In genomic region chr16:30874244-30874820, GRCh38 we compare ENCODE assay signal across 8 cellular contexts. TPM values are rescaled to one million over a fixed set of nuclear protein-coding genes. Genes with fewer than 3 reads are reported as not detected.
DNase-seq lines count a peak whose midpoint lies in the region; ATAC-seq and TF ChIP-seq lines count a peak whose summit lies in the region.

No MANE protein-coding gene starts in this region.

- H4K20me1 ChIP-seq in HCT116 (ENCODE audit: insufficient read depth), result no peaks in the 10 kb centered on the region
- no peaks in the 10 kb centered on the region for H4K20me1 ChIP-seq in hepatocyte (ENCODE audit: insufficient read depth, poor library complexity, severe bottlenecking)

- H3K27me3 Mint-ChIP-seq in WTC11 (ENCODE audit: low read depth), result peaks cover 40% of the 10 kb centered on the region

- TF ChIP-seq POLR2A in HCT116 (IDR thresholded peaks at IDR 0.05; ENCODE audit: borderline replicate concordance, extremely low read depth, insufficient read depth, insufficient read length) (no peak), spleen (IDR thresholded peaks at IDR 0.05) (no peak)

- H3K9me3 Mint-ChIP-seq in WTC11, result no peaks in the 10 kb centered on the region

- H2AFZ ChIP-seq in HCT116 (ENCODE audit: low read depth, low read length, poor library complexity, severe bottlenecking) (no peak overlapping the region), hepatocyte (peak overlapping the region; percentile 69)

- no TSS peak for BruUV-seq in HCT116 (replicated peaks; lab: Mats Ljungman, UMichigan)

- H3K4me2 ChIP-seq in HCT116 (ENCODE audit: low read length), result peak overlapping the region; percentile 97
- peak overlapping the region; percentile 78 for H3K4me2 ChIP-seq in hepatocyte

- WGBS in hepatocyte (ENCODE audit: low lambda C conversion rate, missing lambda C conversion rate), result 23% methylated on average over 23 of the region's 23 CpGs
- WGBS in spleen, 5 donors, result 20 to 38% (median 27%) methylated on average over 23 of the region's 23 CpGs

- TF ChIP-seq CTCF in HCT116 (IDR thresholded peaks at IDR 0.05 in 2 of 3, conservative IDR thresholded peaks at IDR 0.05 in 1 of 3; ENCODE audit: borderline replicate concordance in 1 of 3, insufficient read depth in 1 of 3, low read depth in 2 of 3, low read length in 2 of 3) (no peak), WTC11 (IDR thresholded peaks at IDR 0.05) (no peak), hepatocyte (IDR thresholded peaks at IDR 0.05; ENCODE audit: poor library complexity) (no peak), spleen (IDR thresholded peaks at IDR 0.05 in 8 of 11, conservative IDR thresholded peaks at IDR 0.05 in 3 of 11) (no peak)

- peak overlapping the region; percentile 96 for H3K4me3 Mint-ChIP-seq in WTC11

- H3K4me1 ChIP-seq in HCT116 (ENCODE audit: control insufficient read depth in 1 of 2, insufficient read depth in 2 of 2, low read length in 2 of 2) (peaks cover 0 to 26% of the 10 kb centered on the region in 2 experiments; a peak in 3 of 4 replicates), hepatocyte (ENCODE audit: insufficient read depth) (peaks cover 14% of the 10 kb centered on the region), spleen (peaks cover 14 to 63% (median 35%) of the 10 kb centered on the region in 6 donors)

- no peaks in the 10 kb centered on the region for H3K9me3 ChIP-seq in HCT116 (ENCODE audit: control insufficient read depth in 1 of 2, insufficient read depth in 1 of 2, low read depth in 1 of 2, low read length in 2 of 2)
- no peaks in the 10 kb centered on the region for H3K9me3 ChIP-seq in hepatocyte (ENCODE audit: low read depth)
- no peaks in the 10 kb centered on the region for H3K9me3 ChIP-seq in spleen

- H3K27ac ChIP-seq in HCT116 (ENCODE audit: low read depth, low read length), result peak overlapping the region; percentile 97
- peak overlapping the region; percentile 98 for H3K27ac ChIP-seq in hepatocyte
- H3K27ac ChIP-seq in spleen, result peak overlapping the region; percentile 87 to 97 (median 96)

- peak overlapping the region; percentile 93 for H3K9ac ChIP-seq in HCT116 (ENCODE audit: low read length)

- intact Hi-C loops in HCT116 (cut with micrococcal nuclease) (no loop called here), spleen (cut with DNase I; ENCODE audit: low total_unique reads) (no loop called here)

- H3K27me3 ChIP-seq in HCT116 (ENCODE audit: insufficient read depth, low read length), result no peaks in the 10 kb centered on the region
- no peaks in the 10 kb centered on the region for H3K27me3 ChIP-seq in hepatocyte
- no peaks in the 10 kb centered on the region for H3K27me3 ChIP-seq in spleen (replicated peaks in 1 of 7)

- H3K9me2 ChIP-seq in HCT116 (ENCODE audit: insufficient read depth) (no peaks in the 10 kb centered on the region), hepatocyte (replicated peaks; ENCODE audit: insufficient read depth) (no peaks in the 10 kb centered on the region)

- POLR2A ChIA-PET in HCT116 (lab: Charles Lee), result interaction anchor here (0.9 to 2.9 kb wide), 5 partner anchors 13 to 87 kb away, joined by 3 to 15 read pairs (median 3); partner anchors contain the start of gene ZNF629
- POLR2A ChIA-PET in WTC11 (lab: Charles Lee), result interaction anchor here (0.8 to 1.8 kb wide), 5 partner anchors 23 to 99 kb away, joined by 3 to 6 read pairs (median 3); no protein-coding TSS in a partner anchor

- H3K4me1 Mint-ChIP-seq in WTC11, result peaks cover 12% of the 10 kb centered on the region

- no peaks in the 10 kb centered on the region for H3K36me3 ChIP-seq in HCT116 (ENCODE audit: control insufficient read depth in 1 of 2, insufficient read depth in 2 of 2, low read length in 2 of 2)
- no peaks in the 10 kb centered on the region for H3K36me3 ChIP-seq in hepatocyte (replicated peaks; ENCODE audit: insufficient read depth, low read depth)
- H3K36me3 ChIP-seq in spleen, result peaks cover 0 to 12% (median 3%) of the 10 kb centered on the region in 6 donors

- H3K4me3 ChIP-seq in HCT116 (replicated peaks in 1 of 2; ENCODE audit: low read depth in 1 of 2, low read length in 2 of 2) (peak overlapping the region; percentile 87 to 89), hepatocyte (peak overlapping the region; percentile 82), spleen (peak overlapping the region; percentile 48 to 99 (median 89))

- peaks cover 27% of the 10 kb centered on the region for H3K79me2 ChIP-seq in HCT116 (ENCODE audit: insufficient read depth, low read length)
- peaks cover 39% of the 10 kb centered on the region for H3K79me2 ChIP-seq in hepatocyte

- DNase-seq in HCT116 (ENCODE audit: low read depth, low spot score) (no peak), WTC11 (ENCODE audit: low spot score) (no peak), hepatocyte (ENCODE audit: low spot score) (peak; percentile 19), spleen (peak; percentile 54), glomerular visceral epithelial cell (ENCODE audit: extremely low spot score) (no peak)

- H3K36me3 Mint-ChIP-seq in WTC11, result 0 out of 2 replicates have a peak, but pooled peaks cover 2% of the 10 kb centered on the region

- TF ChIP-seq RAD21 in HCT116 (IDR thresholded peaks at IDR 0.05; ENCODE audit: low read depth), result no peak

- no peak overlapping the region for H3K27ac Mint-ChIP-seq in WTC11

- CTCF ChIA-PET in HCT116 (lab: Charles Lee), result interaction anchor here (1.6 kb wide), 1 partner anchor 30 kb away, joined by 4 read pairs; no protein-coding TSS in a partner anchor
- CTCF ChIA-PET in WTC11 (lab: Charles Lee), result interaction anchor here (1.0 to 3.8 kb wide), 6 partner anchors 28 to 69 kb away, joined by 3 to 43 read pairs (median 8); no protein-coding TSS in a partner anchor

- ATAC-seq in HCT116 (peak; percentile 5; the same call in 1 of the 2 replicates), WTC11 (peak; percentile 10), GM21723 (IDR thresholded peaks at IDR 0.05; ENCODE audit: unreplicated experiment) (no peak), GM21447 (IDR thresholded peaks at IDR 0.05; ENCODE audit: unreplicated experiment) (no peak), GM21619 (IDR thresholded peaks at IDR 0.05; ENCODE audit: unreplicated experiment) (no peak)

- RAD21 ChIA-PET in HCT116 (lab: Charles Lee; ENCODE audit: low non-redundant PET in 1 of 2, low total read pairs in 2 of 2, uncharacterized antibody in 2 of 2, unreplicated experiment in 2 of 2), result no interaction called here

TF ChIP-seq in HCT116, 20 proteins besides CTCF, POLR2A, EP300 and RAD21:
- TF ChIP-seq EZH2phosphoT487 (IDR thresholded peaks at IDR 0.05; ENCODE audit: borderline replicate concordance), result no peak
- TF ChIP-seq CBX3 (IDR thresholded peaks at IDR 0.05; ENCODE audit: low read depth), result no peak
- no peak for TF ChIP-seq EZH2 (IDR thresholded peaks at IDR 0.05)
- TF ChIP-seq JUND (IDR thresholded peaks at IDR 0.05), result no peak
- TF ChIP-seq ATF3 (IDR thresholded peaks at IDR 0.05), result no peak
- no peak for TF ChIP-seq YY1 (IDR thresholded peaks at IDR 0.05; ENCODE audit: extremely low read depth, insufficient replicate concordance, low read depth, low read length)

TF ChIP-seq in WTC11, 78 proteins besides CTCF, POLR2A, EP300 and RAD21:
- TF ChIP-seq ZNF121 (CRISPR knock-in tag; IDR thresholded peaks at IDR 0.05) (peak; percentile 54; the same call in 1 of the 2 replicates), PREB (CRISPR knock-in tag; IDR thresholded peaks at IDR 0.05; ENCODE audit: borderline replicate concordance) (no peak)

RNA-seq across cellular contexts. Expression of gene BCL7C, which starts 19.5 kb away (rescaled TPM):
- total RNA-seq in HCT116 (2021; ENCODE audit: unreplicated experiment) (44.9 TPM), WTC11 (2021) (18.3 to 20.3 TPM (median 18.7 TPM) in 3 replicates), hepatocyte (21.4 and 25.7 TPM in 2 replicates), spleen (10 to 100 TPM; 15.5 to 24.3 (median 21.6) TPM)
- 24.2 and 30.9 TPM in 2 replicates for polyA plus RNA-seq in HCT116 (2012)
- polyA plus RNA-seq in hepatocyte (54.1 and 57.3 TPM in 2 replicates), spleen (10 to 100 TPM; 35.6 to 38.7 (median 37.8) TPM)

RNA-seq across cellular contexts. Expression of gene CTF1, which starts 22.1 kb away (rescaled TPM):
- total RNA-seq in HCT116 (2021; ENCODE audit: unreplicated experiment) (1.4 TPM), WTC11 (2021) (1.4 to 1.9 TPM (median 1.6 TPM) in 3 replicates), hepatocyte (1.1 and 1.7 TPM in 2 replicates), spleen (1 to 10 TPM in 5 of 7 donors, under 1 TPM in 1, not detected in 1; 0.68 to 3.3 (median 1.4) TPM)
- polyA plus RNA-seq in HCT116 (2012), result 2.2 and 3.3 TPM in 2 replicates
- polyA plus RNA-seq in hepatocyte (13.0 and 18.2 TPM in 2 replicates), spleen (1 to 10 TPM in 2 of 3 donors, under 1 TPM in 1; 0.61 to 1.3 (median 1.1) TPM)

RNA-seq across cellular contexts. Expression of gene FBXL19, which starts 49.0 kb away (rescaled TPM):
- total RNA-seq in HCT116 (2021; ENCODE audit: unreplicated experiment) (45.2 TPM), WTC11 (2021) (79.0 to 84.9 TPM (median 84.3 TPM) in 3 replicates), hepatocyte (15.6 and 19.4 TPM in 2 replicates), spleen (10 to 100 TPM; 12.4 to 21.0 (median 17.8) TPM)
- polyA plus RNA-seq in HCT116 (2012), result 25.3 and 26.6 TPM in 2 replicates
- polyA plus RNA-seq in hepatocyte (2.1 and 3.6 TPM in 2 replicates), spleen (10 to 100 TPM in 1 of 3 donors, 1 to 10 TPM in 2; 4.3 to 24.7 (median 5.5) TPM)

Comparison
In these comparisons a context has a peak if more than half of its experiments do, and no peak if none do; other contexts are left out.
1. ATAC-seq: peak in HCT116 (single experiment) and WTC11 (single experiment); none in GM21723 (single experiment), GM21447 (single experiment) and GM21619 (single experiment).
2. DNase-seq: peak in hepatocyte (single experiment) and spleen (single experiment); none in HCT116 (single experiment), WTC11 (single experiment) and glomerular visceral epithelial cell (single experiment).
3. Peak in every context shown above with its lines, with median percentiles within 50 percentile points of each other: H3K27ac ChIP-seq and H3K4me3 ChIP-seq.